Comparison of ENCODE assay signal across 11 cellular contexts in genomic region chr5:95178046-95178651, GRCh38.
DNase-seq lines count a peak whose midpoint lies in the region; ATAC-seq, FAIRE-seq and TF ChIP-seq lines count a peak whose summit lies in the region.
"Had no signal": no experiment of that assay in that cellular context is flagged by ENCODE, and none has a peak within 500 bp of the region (broad histone marks: within the 10 kb centered on the region; RNA-seq: fewer than 3 reads in every experiment).

No MANE protein-coding gene starts in this region.

- no TSS peak for BruUV-seq in A673 (replicated peaks; lab: Mats Ljungman, UMichigan)
- BruUV-seq in OCI-LY7 (replicated peaks; lab: Mats Ljungman, UMichigan): no TSS peak

- no peaks in the 10 kb centered on the region for H3K9me3 Mint-ChIP-seq in activated CD4-positive, alpha-beta T cell treated with anti-CD3 and anti-CD28 coated beads for 36 hours (ENCODE audit: low read depth)
- H3K9me3 Mint-ChIP-seq: CD8-positive, alpha-beta T cell; stimulated activated memory B cell treated with anti-CD40 and anti-IgM and Interleukin-4, amounts not matched to agents 10 μg/mL and 1 μg/mL and 100 μg/mL, for 72 hours had no signal

- DNase-seq in A673 (ENCODE audit: low spot score) (peak; percentile 95), H4 (ENCODE audit: low spot score) (peak; percentile 81), OCI-LY7 (ENCODE audit: low spot score) (peak; percentile 43), foreskin fibroblast (peak; percentile 0 to 4), GM12891 (ENCODE audit: insufficient read length, low spot score) (no peak), coronary artery (ENCODE audit: low spot score) (no peak)
- no peak for DNase-seq in activated CD4-positive, alpha-beta T cell treated with anti-CD3 and anti-CD28 coated beads for 36 hours
- DNase-seq: aorta; CD8-positive, alpha-beta T cell had no signal

- H3K4me1 Mint-ChIP-seq in activated CD4-positive, alpha-beta T cell treated with anti-CD3 and anti-CD28 coated beads for 36 hours: no peaks in the 10 kb centered on the region
- H3K4me1 Mint-ChIP-seq: stimulated activated memory B cell treated with anti-CD40 and anti-IgM and Interleukin-4, amounts not matched to agents 10 μg/mL and 1 μg/mL and 100 μg/mL, for 72 hours had no signal

- H3K4me2 ChIP-seq in OCI-LY7 (ENCODE audit: low read length): no peak overlapping the region

- H3K9me3 ChIP-seq in A673 (ENCODE audit: low read depth, low read length, poor library complexity, severe bottlenecking) (no peaks in the 10 kb centered on the region), OCI-LY7 (ENCODE audit: low read length) (no peaks in the 10 kb centered on the region)

- no peaks in the 10 kb centered on the region for H3K36me3 Mint-ChIP-seq in activated CD4-positive, alpha-beta T cell treated with anti-CD3 and anti-CD28 coated beads for 36 hours (ENCODE audit: low read depth)
- H3K36me3 Mint-ChIP-seq: CD8-positive, alpha-beta T cell; stimulated activated memory B cell treated with anti-CD40 and anti-IgM and Interleukin-4, amounts not matched to agents 10 μg/mL and 1 μg/mL and 100 μg/mL, for 72 hours had no signal

- H3K4me3 Mint-ChIP-seq in activated CD4-positive, alpha-beta T cell treated with anti-CD3 and anti-CD28 coated beads for 36 hours: no peak overlapping the region
- H3K4me3 Mint-ChIP-seq: CD8-positive, alpha-beta T cell; stimulated activated memory B cell treated with anti-CD40 and anti-IgM and Interleukin-4, amounts not matched to agents 10 μg/mL and 1 μg/mL and 100 μg/mL, for 72 hours had no signal

- H3K9me2 ChIP-seq in OCI-LY7 (ENCODE audit: insufficient read depth, low read length): no peaks in the 10 kb centered on the region

- peak; percentile 72 for TF ChIP-seq CTCF in A673 (conservative IDR thresholded peaks at IDR 0.05; ENCODE audit: low read depth, low read length)
- TF ChIP-seq CTCF in OCI-LY7 (conservative IDR thresholded peaks at IDR 0.05; ENCODE audit: low read length): 0 out of 2 replicates have a peak, but pooled peaks have one; percentile 33
- no peak for TF ChIP-seq CTCF in foreskin fibroblast (IDR thresholded peaks at IDR 0.05; ENCODE audit: low read depth, low read length)
- TF ChIP-seq CTCF in coronary artery (IDR thresholded peaks at IDR 0.05): no peak

- no peaks in the 10 kb centered on the region for H3K79me2 ChIP-seq in OCI-LY7 (ENCODE audit: insufficient read depth, low read depth, low read length)

- H4K20me1 ChIP-seq in OCI-LY7 (ENCODE audit: insufficient read depth, low read length): no peaks in the 10 kb centered on the region

- H3K36me3 ChIP-seq in A673 (ENCODE audit: insufficient read depth, low read length, poor library complexity, severe bottlenecking) (no peaks in the 10 kb centered on the region), OCI-LY7 (ENCODE audit: insufficient read depth, low read length) (no peaks in the 10 kb centered on the region)

- H3K4me3 ChIP-seq in A673 (ENCODE audit: low read depth, low read length, poor library complexity, severe bottlenecking) (peak overlapping the region; percentile 9), OCI-LY7 (ENCODE audit: low read depth, low read length, poor library complexity, severe bottlenecking) (no peak overlapping the region), foreskin fibroblast (ENCODE audit: low read depth in 1 of 2, low read length in 2 of 2) (no peak overlapping the region), coronary artery (no peak overlapping the region)

- POLR2A ChIA-PET in A673 (lab: Charles Lee; ENCODE audit: low non-redundant PET): no interaction called here
- POLR2A ChIA-PET in OCI-LY7 (lab: Charles Lee): interaction anchor here (1.2 kb wide), 1 partner anchor 10 kb away, joined by 3 read pairs; no protein-coding TSS in a partner anchor
- POLR2A ChIA-PET in activated CD4-positive, alpha-beta T cell treated with anti-CD3 and anti-CD28 coated beads for 36 hours (lab: Charles Lee): no interaction called here

- H3K27me3 Mint-ChIP-seq in activated CD4-positive, alpha-beta T cell treated with anti-CD3 and anti-CD28 coated beads for 36 hours: peaks cover 6% of the 10 kb centered on the region

- CTCF ChIA-PET in A673 (lab: Charles Lee): interaction anchor here (0.5 to 1.9 kb wide), 5 partner anchors 59 to 210 kb away, joined by 3 to 7 read pairs (median 4); no protein-coding TSS in a partner anchor
- CTCF ChIA-PET in OCI-LY7 (lab: Charles Lee; ENCODE audit: unreplicated experiment): no interaction called here
- CTCF ChIA-PET in activated CD4-positive, alpha-beta T cell treated with anti-CD3 and anti-CD28 coated beads for 36 hours (lab: Charles Lee): no interaction called here

- no peak for ATAC-seq in GM18520 (IDR thresholded peaks at IDR 0.05; ENCODE audit: unreplicated experiment)
- no peak for ATAC-seq in activated CD4-positive, alpha-beta T cell treated with anti-CD3 and anti-CD28 coated beads for 36 hours
- ATAC-seq: CD8-positive, alpha-beta T cell; stimulated activated memory B cell treated with anti-CD40 and anti-IgM and Interleukin-4, amounts not matched to agents 10 μg/mL and 1 μg/mL and 100 μg/mL, for 72 hours had no signal

- peaks cover 26% of the 10 kb centered on the region for H3K4me1 ChIP-seq in A673 (ENCODE audit: insufficient read depth, low read length, poor library complexity, severe bottlenecking)
- H3K4me1 ChIP-seq in OCI-LY7 (ENCODE audit: insufficient read depth, low read length, poor library complexity, severe bottlenecking): peaks cover 7% of the 10 kb centered on the region

- H3K27ac ChIP-seq in A673 (ENCODE audit: low read depth, low read length, poor library complexity, severe bottlenecking) (peak overlapping the region; percentile 74), OCI-LY7 (ENCODE audit: low read depth, low read length, poor library complexity, severe bottlenecking) (no peak overlapping the region), coronary artery (no peak overlapping the region)

- H3K27me3 ChIP-seq in A673 (replicated peaks; ENCODE audit: insufficient read depth, low read depth, low read length, poor library complexity): no peaks in the 10 kb centered on the region

- no peak overlapping the region for H2AFZ ChIP-seq in OCI-LY7 (ENCODE audit: low read length)

- intact Hi-C loops in A673 (cut with micrococcal nuclease; ENCODE audit: unreplicated experiment) (loop anchor here (5.0 kb wide), 1 partner anchor 211 kb away; no protein-coding TSS in a partner anchor), OCI-LY7 (cut with micrococcal nuclease; ENCODE audit: unreplicated experiment) (no loop called here)
- intact Hi-C loops in activated CD4-positive, alpha-beta T cell treated with anti-CD3 and anti-CD28 coated beads for 36 hours (cut with DNase I, micrococcal nuclease): no loop called here

- no peak overlapping the region for H3K27ac Mint-ChIP-seq in activated CD4-positive, alpha-beta T cell treated with anti-CD3 and anti-CD28 coated beads for 36 hours
- H3K27ac Mint-ChIP-seq: CD8-positive, alpha-beta T cell; stimulated activated memory B cell treated with anti-CD40 and anti-IgM and Interleukin-4, amounts not matched to agents 10 μg/mL and 1 μg/mL and 100 μg/mL, for 72 hours had no signal

- TF ChIP-seq POLR2A in GM12891 (IDR thresholded peaks at IDR 0.05; ENCODE audit: low read depth, low read length): no peak

- no peak for FAIRE-seq in GM12891 (lab: Jason Lieb, UNC)

TF ChIP-seq in GM12891, 5 proteins besides CTCF, POLR2A, EP300 and RAD21:
- no peak for TF ChIP-seq SPI1 (IDR thresholded peaks at IDR 0.05; ENCODE audit: low read depth, low read length)

Comparison
In these comparisons a context has a peak if more than half of its experiments do, and no peak if none do; other contexts are left out.
1. DNase-seq: peak in A673 (single experiment), H4 (single experiment), OCI-LY7 (single experiment) and foreskin fibroblast (2 of 2); none in GM12891 (single experiment), coronary artery (single experiment) and activated CD4-positive, alpha-beta T cell treated with anti-CD3 and anti-CD28 coated beads for 36 hours (single experiment).
2. CTCF ChIP-seq: peak in A673 (single experiment) and OCI-LY7 (single experiment); none in foreskin fibroblast (single experiment) and coronary artery (single experiment).